21 cellular contexts compared by ENCODE assay signal in genomic region chr21:42310411-42311001, GRCh38. TPM values are rescaled to one million over a fixed set of nuclear protein-coding genes. Genes with fewer than 3 reads are reported as not detected.
A peak's percentile ranks its signal among the peaks of the same experiment; 100 is the strongest.
DNase-seq lines count a peak whose midpoint lies in the region; ATAC-seq and TF ChIP-seq lines count a peak whose summit lies in the region.
"Had no signal": no experiment of that assay in that cellular context is flagged by ENCODE, and none has a peak within 500 bp of the region (broad histone marks: within the 10 kb centered on the region; RNA-seq: fewer than 3 reads in every experiment).

No MANE protein-coding gene starts in this region.

- peaks cover 59% of the 10 kb centered on the region for H3K27me3 Mint-ChIP-seq in activated naive CD4-positive, alpha-beta T cell treated with anti-CD3 and anti-CD28 coated beads, Interleukin-2, amount 10 ng/mL, durations not matched to agents 7 days and 5 days

- no peaks in the 10 kb centered on the region for H3K36me3 ChIP-seq in mucosa of descending colon (ENCODE audit: low read depth)
- H3K36me3 ChIP-seq: esophagus muscularis mucosa had no signal

- no peaks in the 10 kb centered on the region for H3K9me3 Mint-ChIP-seq in activated naive CD4-positive, alpha-beta T cell treated with anti-CD3 and anti-CD28 coated beads, Interleukin-2, amount 10 ng/mL, durations not matched to agents 7 days and 5 days

- no peaks in the 10 kb centered on the region for H3K27me3 ChIP-seq in right cardiac atrium (ENCODE audit: control insufficient read depth, insufficient read depth)
- H3K27me3 ChIP-seq: hepatocyte had no signal

- TF ChIP-seq CTCF in coronary artery (IDR thresholded peaks at IDR 0.05) (no peak), mucosa of descending colon (IDR thresholded peaks at IDR 0.05) (no peak)

- no peak overlapping the region for H3K27ac Mint-ChIP-seq in activated naive CD4-positive, alpha-beta T cell treated with anti-CD3 and anti-CD28 coated beads, Interleukin-2, amount 10 ng/mL, durations not matched to agents 7 days and 5 days

- 68% methylated on average over 12 of the region's 12 CpGs for WGBS in right cardiac atrium

- H3K4me1 ChIP-seq in right cardiac atrium (ENCODE audit: control insufficient read depth, insufficient read depth, low read length) (peaks cover 6% of the 10 kb centered on the region), mucosa of descending colon (ENCODE audit: low read depth) (peaks cover 36% of the 10 kb centered on the region)

- H3K27ac ChIP-seq in right cardiac atrium (ENCODE audit: low read length) (no peak overlapping the region), coronary artery (no peak overlapping the region)
- H3K27ac ChIP-seq: esophagus muscularis mucosa, hepatocyte had no signal

- H3K4me3 ChIP-seq in right cardiac atrium (ENCODE audit: low read length) (no peak overlapping the region), coronary artery (no peak overlapping the region), mucosa of descending colon (no peak overlapping the region)
- H3K4me3 ChIP-seq: esophagus muscularis mucosa, hepatocyte, K562 had no signal

- peaks cover 11% of the 10 kb centered on the region for H3K4me1 Mint-ChIP-seq in activated naive CD4-positive, alpha-beta T cell treated with anti-CD3 and anti-CD28 coated beads, Interleukin-2, amount 10 ng/mL, durations not matched to agents 7 days and 5 days

- no peaks in the 10 kb centered on the region for H3K36me3 Mint-ChIP-seq in activated naive CD4-positive, alpha-beta T cell treated with anti-CD3 and anti-CD28 coated beads, Interleukin-2, amount 10 ng/mL, durations not matched to agents 7 days and 5 days

- DNase-seq in cardiac septum (ENCODE audit: low spot score), result peak; percentile 9
- no peak for DNase-seq in right cardiac atrium
- DNase-seq in coronary artery (ENCODE audit: low spot score), result peak; percentile 62
- peak in 2 of 3 donors; percentile 59 to 66 for DNase-seq in mucosa of descending colon
- no peak for DNase-seq in DMS114 treated with DMSO at 0.1 percent for 48 hours (lab: John Stamatoyannopoulos, UW; ENCODE audit: unreplicated experiment)
- DNase-seq in stimulated activated naive CD8-positive, alpha-beta T cell treated with anti-CD3 and anti-CD28 coated beads, Interleukin-15, Interleukin-2, amounts not matched to agents 100 U/mL and 50 U/mL, for 24 hours, result no peak
- no peak for DNase-seq in activated naive CD4-positive, alpha-beta T cell treated with anti-CD3 and anti-CD28 coated beads, Interleukin-2, amount 10 ng/mL, durations not matched to agents 7 days and 5 days
- DNase-seq in NOMO-1 (lab: John Stamatoyannopoulos, UW; ENCODE audit: unreplicated experiment in 2 of 2), result no peak
- DNase-seq: NCI-H2171, occipital lobe had no signal

- intact Hi-C loops in cardiac septum (cut with DNase I), result no loop called here
- intact Hi-C loops in right cardiac atrium (cut with DNase I), result no loop called here
- intact Hi-C loops in mucosa of descending colon (cut with DNase I, micrococcal nuclease), result no loop called here

- ATAC-seq in right cardiac atrium (no peak), mucosa of descending colon (peak; percentile 3)
- no peak for ATAC-seq in stimulated activated naive CD8-positive, alpha-beta T cell treated with anti-CD3 and anti-CD28 coated beads, Interleukin-15, Interleukin-2, amounts not matched to agents 100 U/mL and 50 U/mL, for 24 hours

- H3K4me3 Mint-ChIP-seq in activated naive CD4-positive, alpha-beta T cell treated with anti-CD3 and anti-CD28 coated beads, Interleukin-2, amount 10 ng/mL, durations not matched to agents 7 days and 5 days, result no peak overlapping the region

- CTCF ChIA-PET in activated naive CD4-positive, alpha-beta T cell treated with anti-CD3 and anti-CD28 coated beads, Interleukin-2, amount 10 ng/mL, durations not matched to agents 7 days and 5 days (lab: Charles Lee), result interaction anchor here (0.7 to 3.6 kb wide), 23 partner anchors 8 to 250 kb away, joined by 3 to 19 read pairs (median 5); partner anchors contain the start of gene UBASH3A

- H3K9me3 ChIP-seq in right cardiac atrium (ENCODE audit: control insufficient read depth, low read length) (no peaks in the 10 kb centered on the region), mucosa of descending colon (no peaks in the 10 kb centered on the region)
- H3K9me3 ChIP-seq: esophagus muscularis mucosa had no signal

RNA-seq across cellular contexts. Expression of gene TFF3, which starts 4.7 kb away (rescaled TPM):
- total RNA-seq in cardiac septum (4.8 TPM), right cardiac atrium (1 to 10 TPM; 1.2 to 2.2 (median 1.7) TPM), mucosa of descending colon (1,000 to 10,000 TPM in 2 of 3 donors, 100 to 1,000 TPM in 1; 614 to 2,641 (median 2,419) TPM)
- polyA plus RNA-seq in right cardiac atrium, result 2.6 TPM
- total RNA-seq: activated CD8-positive, alpha-beta memory T cell treated with anti-CD3 and anti-CD28 coated beads for 36 hours; frontal cortex; G401; occipital lobe had no signal
- polyA plus RNA-seq: K562 had no signal

RNA-seq across cellular contexts. Expression of gene TFF2, which starts 40.3 kb away (rescaled TPM):
- not detected for total RNA-seq in cardiac septum
- not detected for total RNA-seq in right cardiac atrium
- polyA plus RNA-seq in right cardiac atrium, result not detected
- 1 to 10 TPM in 2 of 3 donors, not detected in 1; 1.1 to 1.7 TPM for total RNA-seq in mucosa of descending colon
- total RNA-seq: activated CD8-positive, alpha-beta memory T cell treated with anti-CD3 and anti-CD28 coated beads for 36 hours; chondrocyte; esophagus muscularis mucosa; frontal cortex; G401; K562; liver; myocyte; occipital lobe; renal cortical epithelial cell; ureter had no signal
- polyA plus RNA-seq: K562 had no signal

RNA-seq across cellular contexts. Expression of gene TFF1, which starts 55.8 kb away (rescaled TPM):
- total RNA-seq in cardiac septum (not detected), right cardiac atrium (not detected), mucosa of descending colon (100 to 1,000 TPM in 1 of 3 donors, 10 to 100 TPM in 1, 1 to 10 TPM in 1; 6.0 to 206 (median 60.1) TPM)
- not detected for polyA plus RNA-seq in right cardiac atrium
- total RNA-seq: activated CD8-positive, alpha-beta memory T cell treated with anti-CD3 and anti-CD28 coated beads for 36 hours; chondrocyte; esophagus muscularis mucosa; frontal cortex; G401; liver; myocyte; occipital lobe; renal cortical epithelial cell had no signal
- polyA plus RNA-seq: K562, liver had no signal

Comparison
In these comparisons a context has a peak if more than half of its experiments do, and no peak if none do; other contexts are left out.
1. DNase-seq: peak in cardiac septum (single experiment), coronary artery (single experiment) and mucosa of descending colon (2 of 3); none in right cardiac atrium (0 of 3), DMS114 treated with DMSO at 0.1 percent for 48 hours (single experiment), stimulated activated naive CD8-positive, alpha-beta T cell treated with anti-CD3 and anti-CD28 coated beads, Interleukin-15, Interleukin-2, amounts not matched to agents 100 U/mL and 50 U/mL, for 24 hours (single experiment), activated naive CD4-positive, alpha-beta T cell treated with anti-CD3 and anti-CD28 coated beads, Interleukin-2, amount 10 ng/mL, durations not matched to agents 7 days and 5 days (single experiment) and NOMO-1 (0 of 2).
2. RNA of gene TFF3, which starts 4.7 kb away (total RNA-seq): 614 to 2,641 TPM in mucosa of descending colon; 4.8 TPM in cardiac septum (single experiment) and 1.2 to 2.2 TPM in right cardiac atrium; every median in the first group is over 100 times any median in the second.